20 cellular contexts compared by ENCODE assay signal in genomic region chr21:42853621-42854020, GRCh38. TPM values are rescaled to one million over a fixed set of nuclear protein-coding genes. Genes with fewer than 3 reads are reported as not detected.
A peak's percentile ranks its signal among the peaks of the same experiment; 100 is the strongest.
DNase-seq lines count a peak whose midpoint lies in the region; ATAC-seq and TF ChIP-seq lines count a peak whose summit lies in the region.
"Had no signal": no experiment of that assay in that cellular context is flagged by ENCODE, and none has a peak within 500 bp of the region (broad histone marks: within the 10 kb centered on the region; RNA-seq: fewer than 3 reads in every experiment).

No MANE protein-coding gene starts in this region.

- H3K4me2 ChIP-seq in BLaER1 = peak overlapping the region; percentile 86
- H3K4me2 ChIP-seq in osteoblast (ENCODE audit: insufficient read depth, low read length) = no peak overlapping the region
- H3K4me2 ChIP-seq: A549 had no signal

- H3K27ac ChIP-seq in BLaER1 = peak overlapping the region; percentile 75; the same call in 1 of the 2 replicates
- no peak overlapping the region for H3K27ac ChIP-seq in RWPE2 (ENCODE audit: poor library complexity, severe bottlenecking)
- H3K27ac ChIP-seq in osteoblast (ENCODE audit: low read depth, low read length) = no peak overlapping the region
- H3K27ac ChIP-seq: 22Rv1, A549, C4-2B had no signal

- DNase-seq in RWPE2 (ENCODE audit: low spot score) (peak; percentile 51), myocyte (ENCODE audit: low read depth) (peak; percentile 16), osteoblast (ENCODE audit: insufficient read length, low spot score, missing footprints) (peak; percentile 14), NCI-H187 (lab: John Stamatoyannopoulos, UW) (no peak), NCI-H1048 (lab: John Stamatoyannopoulos, UW) (no peak), DMS79 treated with DMSO at 0.1 percent for 48 hours (lab: John Stamatoyannopoulos, UW) (no peak)
- DNase-seq: AML-193; Caco-2; Calu3; CD4-positive, alpha-beta T cell; DND-41; EL; GDM1 had no signal

- H3K27me3 ChIP-seq in BLaER1 = no peaks in the 10 kb centered on the region
- no peaks in the 10 kb centered on the region for H3K27me3 ChIP-seq in RWPE2 (ENCODE audit: insufficient read depth, poor library complexity, severe bottlenecking)
- H3K27me3 ChIP-seq in osteoblast (ENCODE audit: insufficient read depth, low read length) = no peaks in the 10 kb centered on the region

- H4K20me1 ChIP-seq in BLaER1 (peaks cover 100% of the 10 kb centered on the region), osteoblast (ENCODE audit: insufficient read depth, low read length) (peaks cover 8% of the 10 kb centered on the region)

- H3K36me3 ChIP-seq in BLaER1 (peaks cover 91% of the 10 kb centered on the region), RWPE2 (ENCODE audit: low read depth) (peaks cover 85% of the 10 kb centered on the region), osteoblast (ENCODE audit: insufficient read depth, low read length) (peaks cover 65% of the 10 kb centered on the region)

- peaks cover 96% of the 10 kb centered on the region for H3K4me1 ChIP-seq in BLaER1
- H3K4me1 ChIP-seq in RWPE2 (ENCODE audit: insufficient read depth, poor library complexity, severe bottlenecking) = no peaks in the 10 kb centered on the region
- H3K4me1 ChIP-seq in osteoblast (ENCODE audit: insufficient read depth, low read length) = no peaks in the 10 kb centered on the region
- H3K4me1 ChIP-seq: A549, Caco-2 had no signal

- no peak overlapping the region for H3K4me3 ChIP-seq in BLaER1
- no peak overlapping the region for H3K4me3 ChIP-seq in RWPE2 (ENCODE audit: severe bottlenecking)
- no peak overlapping the region for H3K4me3 ChIP-seq in osteoblast (ENCODE audit: insufficient read depth, low read length)
- H3K4me3 ChIP-seq: A549, GM12878 had no signal

- no peak overlapping the region for H3K9ac ChIP-seq in BLaER1

- H3K79me2 ChIP-seq in osteoblast (ENCODE audit: insufficient read depth, low read length) = peaks cover 10% of the 10 kb centered on the region

- no peaks in the 10 kb centered on the region for H3K9me3 ChIP-seq in BLaER1
- no peaks in the 10 kb centered on the region for H3K9me3 ChIP-seq in RWPE2 (ENCODE audit: severe bottlenecking)
- no peaks in the 10 kb centered on the region for H3K9me3 ChIP-seq in osteoblast (ENCODE audit: low read depth, low read length)
- H3K9me3 ChIP-seq: A549, Caco-2 had no signal

- H2AFZ ChIP-seq in osteoblast (ENCODE audit: low read length) = no peak overlapping the region

- ATAC-seq in RWPE2 (ENCODE audit: low read depth) = no peak
- ATAC-seq in HG03354 (IDR thresholded peaks at IDR 0.05; ENCODE audit: poor library complexity, severe bottlenecking, unreplicated experiment) = no peak
- ATAC-seq: A549; CD8-positive, alpha-beta T cell; GM12878 had no signal

- TF ChIP-seq CTCF in RWPE2 (IDR thresholded peaks at IDR 0.05; ENCODE audit: poor library complexity, severe bottlenecking) (no peak), osteoblast (IDR thresholded peaks at IDR 0.05; ENCODE audit: extremely low read depth, low read depth, low read length) (no peak)

RNA-seq across cellular contexts. Expression of gene WDR4, which starts 25.7 kb away (rescaled TPM):
- total RNA-seq in myocyte (7.5 and 8.7 TPM in 2 replicates), osteoblast (8.0 and 10.1 TPM in 2 replicates)
- polyA plus RNA-seq in myocyte (2012) = 12.3 TPM

RNA-seq across cellular contexts. Expression of gene NDUFV3, which starts 39.5 kb away (rescaled TPM):
- total RNA-seq in myocyte = 40.7 and 44.0 TPM in 2 replicates
- 40.6 TPM for polyA plus RNA-seq in myocyte (2012)
- 65.1 and 66.2 TPM in 2 replicates for total RNA-seq in osteoblast

Comparison
In these comparisons a context has a peak if more than half of its experiments do, and no peak if none do; other contexts are left out.
1. DNase-seq: peak in RWPE2 (single experiment), myocyte (single experiment) and osteoblast (single experiment); none in NCI-H187 (0 of 2), NCI-H1048 (single experiment) and DMS79 treated with DMSO at 0.1 percent for 48 hours (single experiment).